Comparison of ENCODE assay signal across 11 cellular contexts in genomic region chr20:43229696-43230095, GRCh38. TPM values are rescaled to one million over a fixed set of nuclear protein-coding genes. Genes with fewer than 3 reads are reported as not detected.
"Had no signal": no experiment of that assay in that cellular context is flagged by ENCODE, and none has a peak within 500 bp of the region (broad histone marks: within the 10 kb centered on the region; RNA-seq: fewer than 3 reads in every experiment).

No MANE protein-coding gene starts in this region.

- H3K4me2 ChIP-seq: GM23338, KMS-11 had no signal

- H3K9me3 ChIP-seq: HAP-1 had no signal

- ATAC-seq: GM23338, HCT116 had no signal

- H3K27ac Mint-ChIP-seq: GM23338 had no signal

- H3K36me3 ChIP-seq: HAP-1 had no signal

- H2AFZ ChIP-seq: GM23338 had no signal

- H3K27ac ChIP-seq: HL-60, KMS-11 had no signal

- H3K4me3 Mint-ChIP-seq: GM23338 had no signal

- H3K4me1 Mint-ChIP-seq: GM23338 had no signal

- DNase-seq: H7, IMR-90, Karpas-422, KBM-7 had no signal

- H3K9ac ChIP-seq: KMS-11 had no signal

- H3K4me3 ChIP-seq: GM23338, HAP-1 had no signal

- H3K4me1 ChIP-seq: HAP-1 had no signal

RNA-seq across cellular contexts. Expression of gene PTPRT, which starts 40.0 kb away (rescaled TPM):
- total RNA-seq: GM23338, H4, HT1080, IMR-90 had no signal
- polyA plus RNA-seq: GM23338, IMR-90 had no signal
